Comparison of ENCODE assay signal across 1 cellular context in genomic region chr11:107565219-107565937, GRCh38.
A peak's percentile ranks its signal among the peaks of the same experiment; 100 is the strongest.
TF ChIP-seq lines count a peak whose summit lies in the region.

Gene ALKBH8, minus strand, starts transcription at chr11:107565735. Its CDS starts 4,842 bp downstream, at chr11:107560893.

TF ChIP-seq in HepG2, 621 proteins besides CTCF, POLR2A, EP300 and RAD21 (continued from another document and continues in another):
- TF ChIP-seq ZBTB26 (CRISPR knock-in tag; IDR thresholded peaks at IDR 0.05; ENCODE audit: borderline replicate concordance) (peak; percentile 63; the same call in 1 of the 2 replicates), CBFB (CRISPR knock-in tag; IDR thresholded peaks at IDR 0.05) (0 out of 2 replicates have a peak, but pooled peaks have one; percentile 25), HMG20B (CRISPR knock-in tag; conservative IDR thresholded peaks at IDR 0.05) (0 out of 2 replicates have a peak, but pooled peaks have one; percentile 14), XBP1 (CRISPR knock-in tag; IDR thresholded peaks at IDR 0.05) (no peak), ZNF607 (CRISPR knock-in tag; IDR thresholded peaks at IDR 0.05; ENCODE audit: borderline replicate concordance) (peak; percentile 48; the same call in 1 of the 2 replicates), ZNF17 (CRISPR knock-in tag; IDR thresholded peaks at IDR 0.05) (no peak), TAF15 (IDR thresholded peaks at IDR 0.05; ENCODE audit: low read depth, low read length, poor library complexity, severe bottlenecking) (no peak), ZNF704 (CRISPR knock-in tag; IDR thresholded peaks at IDR 0.05; ENCODE audit: borderline replicate concordance) (peak; percentile 76; the same call in 1 of the 2 replicates), HNF4A (CRISPR knock-in tag; IDR thresholded peaks at IDR 0.05) (no peak), XRCC5 (optimal IDR thresholded peaks at IDR 0.05; ENCODE audit: low read length) (peak; percentile 43), ZNF224 (CRISPR knock-in tag; IDR thresholded peaks at IDR 0.05) (peak; percentile 83), MTERF4 (CRISPR knock-in tag; IDR thresholded peaks at IDR 0.05) (0 out of 2 replicates have a peak, but pooled peaks have one; percentile 58), MIER3 (CRISPR knock-in tag; IDR thresholded peaks at IDR 0.05; ENCODE audit: borderline replicate concordance) (no peak; the same call in 1 of the 2 replicates), TRAFD1 (CRISPR knock-in tag; IDR thresholded peaks at IDR 0.05; ENCODE audit: borderline replicate concordance) (no peak), ARID3A (IDR thresholded peaks at IDR 0.05; ENCODE audit: low read depth, low read length) (no peak), ZNF335 (CRISPR knock-in tag; IDR thresholded peaks at IDR 0.05) (peak; percentile 93), ZNF747 (CRISPR knock-in tag; IDR thresholded peaks at IDR 0.05; ENCODE audit: borderline replicate concordance) (0 out of 2 replicates have a peak, but pooled peaks have one; percentile 63), ZNF430 (CRISPR knock-in tag; IDR thresholded peaks at IDR 0.05) (peak; percentile 28; the same call in 1 of the 2 replicates), HNF1B (CRISPR knock-in tag; IDR thresholded peaks at IDR 0.05) (peak; percentile 56; the same call in 1 of the 2 replicates), POGZ (CRISPR knock-in tag; IDR thresholded peaks at IDR 0.05) (peak; percentile 75), THAP11 (CRISPR knock-in tag; IDR thresholded peaks at IDR 0.05) (peak; percentile 99), TSC22D2 (CRISPR knock-in tag; IDR thresholded peaks at IDR 0.05; ENCODE audit: borderline replicate concordance) (no peak; the same call in 1 of the 2 replicates), ZNF556 (CRISPR knock-in tag; IDR thresholded peaks at IDR 0.05; ENCODE audit: borderline replicate concordance) (0 out of 2 replicates have a peak, but pooled peaks have one; percentile 36), E2F1 (CRISPR knock-in tag; IDR thresholded peaks at IDR 0.05) (0 out of 2 replicates have a peak, but pooled peaks have one; percentile 43), KLF12 (CRISPR knock-in tag; IDR thresholded peaks at IDR 0.05; ENCODE audit: borderline replicate concordance) (no peak), ZSCAN25 (CRISPR knock-in tag; IDR thresholded peaks at IDR 0.05) (peak; percentile 10; the same call in 1 of the 2 replicates), MXD3 (CRISPR knock-in tag; IDR thresholded peaks at IDR 0.05) (peak; percentile 92; the same call in 1 of the 2 replicates), ZNF687 (CRISPR knock-in tag; IDR thresholded peaks at IDR 0.05) (peak; percentile 80), ZBTB8A (CRISPR knock-in tag; IDR thresholded peaks at IDR 0.05; ENCODE audit: borderline replicate concordance, low read depth) (0 out of 2 replicates have a peak, but pooled peaks have one; percentile 42), ZFP36L2 (CRISPR knock-in tag; IDR thresholded peaks at IDR 0.05) (no peak), RNF219 (CRISPR knock-in tag; IDR thresholded peaks at IDR 0.05) (no peak), THAP7 (CRISPR knock-in tag; IDR thresholded peaks at IDR 0.05) (0 out of 2 replicates have a peak, but pooled peaks have one; percentile 48), HES4 (CRISPR knock-in tag; IDR thresholded peaks at IDR 0.05; ENCODE audit: borderline replicate concordance) (no peak), PRMT3 (CRISPR knock-in tag; IDR thresholded peaks at IDR 0.05; ENCODE audit: borderline replicate concordance, low read depth) (no peak), ZNF839 (CRISPR knock-in tag; IDR thresholded peaks at IDR 0.05; ENCODE audit: borderline replicate concordance) (0 out of 2 replicates have a peak, but pooled peaks have one; percentile 68), NFATC3 (CRISPR knock-in tag; IDR thresholded peaks at IDR 0.05) (no peak), PITX1 (CRISPR knock-in tag; IDR thresholded peaks at IDR 0.05) (peak; percentile 79; the same call in 1 of the 2 replicates), TCF7 (IDR thresholded peaks at IDR 0.05; ENCODE audit: low read depth) (no peak), GABPA (IDR thresholded peaks at IDR 0.05; ENCODE audit: low read depth, low read length) (peak; percentile 38; the same call in 1 of the 2 replicates), GABPA (CRISPR knock-in tag; IDR thresholded peaks at IDR 0.05; ENCODE audit: low read depth) (peak; percentile 84), TGIF2 (CRISPR knock-in tag; IDR thresholded peaks at IDR 0.05) (no peak), PHF21A (CRISPR knock-in tag; IDR thresholded peaks at IDR 0.05) (peak; percentile 56; the same call in 1 of the 2 replicates), MATR3 (CRISPR knock-in tag; IDR thresholded peaks at IDR 0.05) (no peak), KLF16 (CRISPR knock-in tag; IDR thresholded peaks at IDR 0.05) (peak in 1 of 2 experiments; percentile 71; a peak in 1 of 4 replicates), MAF1 (CRISPR knock-in tag; IDR thresholded peaks at IDR 0.05; ENCODE audit: borderline replicate concordance) (no peak), FOXA1 (IDR thresholded peaks at IDR 0.05) (no peak), FOXA1 (CRISPR knock-in tag; IDR thresholded peaks at IDR 0.05) (no peak), ZNF737 (CRISPR knock-in tag; IDR thresholded peaks at IDR 0.05; ENCODE audit: borderline replicate concordance) (no peak)
